1 cellular context compared by ENCODE assay signal in genomic region chr10:104750306-104750705, GRCh38.
TF ChIP-seq lines count a peak whose summit lies in the region.

No MANE protein-coding gene starts in this region.

TF ChIP-seq in WTC11, 78 proteins besides CTCF, POLR2A, EP300 and RAD21 (continued from another document):
- no peak for TF ChIP-seq ATF3 (CRISPR knock-in tag; conservative IDR thresholded peaks at IDR 0.05)
